Comparison of ENCODE assay signal across 8 cellular contexts in the genomic region with DNA sequence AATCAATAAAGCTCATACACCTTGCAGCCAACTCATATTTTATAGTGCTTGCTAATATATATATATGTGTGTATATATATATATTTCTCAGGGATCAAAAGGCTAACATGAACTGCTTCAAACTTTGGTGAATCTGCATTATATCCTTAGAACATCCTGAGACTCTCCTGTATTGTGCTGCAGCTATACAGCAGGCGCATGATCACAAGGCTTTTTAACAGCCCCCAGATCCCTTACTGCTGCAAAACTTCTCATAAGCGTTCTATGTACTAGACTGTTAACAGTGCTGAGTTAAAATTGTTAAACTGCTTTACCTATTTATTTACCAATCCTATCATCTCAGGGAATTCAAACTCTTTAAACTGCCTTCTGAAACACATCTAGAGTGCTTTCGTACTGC.
DNase-seq lines count a peak whose midpoint lies in the region; ATAC-seq and TF ChIP-seq lines count a peak whose summit lies in the region.

No MANE protein-coding gene starts in this region.

- peak overlapping the region; percentile 90 for H3K4me3 Mint-ChIP-seq in dendritic cell treated with granulocyte-macrophage colony-stimulating factor and Interleukin-4, amounts not matched to agents 40 ng/mL and 50 ng/mL, for 4 days
- peak overlapping the region; percentile 97 to 100 (median 99) for H3K4me3 Mint-ChIP-seq in nephron

- peaks cover 7% of the 10 kb centered on the region for H3K27me3 Mint-ChIP-seq in dendritic cell treated with granulocyte-macrophage colony-stimulating factor and Interleukin-4, amounts not matched to agents 40 ng/mL and 50 ng/mL, for 4 days
- H3K27me3 Mint-ChIP-seq in nephron (ENCODE audit: low read depth): peaks cover 6% of the 10 kb centered on the region

- in situ Hi-C loops in GM13977 (cut with MboI; ENCODE audit: low pct_unique_long_range_greater_than_20kb, low sequenced_read_pairs, unreplicated experiment): loop anchor here (25.0 kb wide), 1 partner anchor 290 kb away; a partner anchor contains a TSS

- peaks cover 15% of the 10 kb centered on the region for H3K36me3 Mint-ChIP-seq in dendritic cell treated with granulocyte-macrophage colony-stimulating factor and Interleukin-4, amounts not matched to agents 40 ng/mL and 50 ng/mL, for 4 days (ENCODE audit: low read depth)
- H3K36me3 Mint-ChIP-seq in nephron (ENCODE audit: low read depth): peaks cover 5% of the 10 kb centered on the region

- ATAC-seq in HG03354 (IDR thresholded peaks at IDR 0.05; ENCODE audit: poor library complexity, severe bottlenecking, unreplicated experiment) (no peak), HG02610 (IDR thresholded peaks at IDR 0.05; ENCODE audit: unreplicated experiment) (no peak)

- no peaks in the 10 kb centered on the region for H3K9me3 Mint-ChIP-seq in dendritic cell treated with granulocyte-macrophage colony-stimulating factor and Interleukin-4, amounts not matched to agents 40 ng/mL and 50 ng/mL, for 4 days
- no peaks in the 10 kb centered on the region for H3K9me3 Mint-ChIP-seq in nephron

- intact Hi-C loops in dendritic cell treated with granulocyte-macrophage colony-stimulating factor and Interleukin-4, amounts not matched to agents 40 ng/mL and 50 ng/mL, for 4 days (cut with micrococcal nuclease): loop anchor here (10.0 kb wide), 1 partner anchor 297 kb away; no protein-coding TSS in a partner anchor

- TF ChIP-seq CTCF in nephron (IDR thresholded peaks at IDR 0.05; ENCODE audit: unreplicated experiment in 3 of 3) (no peak), GM13977 (IDR thresholded peaks at IDR 0.05; ENCODE audit: extremely low read depth, insufficient read depth, missing control alignments) (no peak)

- H3K4me1 Mint-ChIP-seq in dendritic cell treated with granulocyte-macrophage colony-stimulating factor and Interleukin-4, amounts not matched to agents 40 ng/mL and 50 ng/mL, for 4 days (ENCODE audit: low read depth): peaks cover 21% of the 10 kb centered on the region
- peaks cover 30% of the 10 kb centered on the region for H3K4me1 Mint-ChIP-seq in nephron

- DNase-seq in EH (ENCODE audit: low read depth) (peak; percentile 34), NCI-H146 (lab: John Stamatoyannopoulos, UW) (peak; percentile 15), iPS-NIHi11 (ENCODE audit: low spot score) (no peak), GM13977 (ENCODE audit: low spot score) (no peak)

- no peak overlapping the region for H3K27ac Mint-ChIP-seq in dendritic cell treated with granulocyte-macrophage colony-stimulating factor and Interleukin-4, amounts not matched to agents 40 ng/mL and 50 ng/mL, for 4 days
- H3K27ac Mint-ChIP-seq in nephron: peak overlapping the region; percentile 97 to 98 (median 98)

Comparison
In these comparisons a context has a peak if more than half of its experiments do, and no peak if none do; other contexts are left out.
1. DNase-seq: peak in EH (single experiment) and NCI-H146 (single experiment); none in iPS-NIHi11 (single experiment) and GM13977 (single experiment).